Comparison of ENCODE assay signal across 19 cellular contexts in genomic region chr4:101160792-101161592, GRCh38.
DNase-seq lines count a peak whose midpoint lies in the region; ATAC-seq, FAIRE-seq and TF ChIP-seq lines count a peak whose summit lies in the region.
"Had no signal": no experiment of that assay in that cellular context is flagged by ENCODE, and none has a peak within 500 bp of the region (broad histone marks: within the 10 kb centered on the region; RNA-seq: fewer than 3 reads in every experiment).

No MANE protein-coding gene starts in this region.

- FAIRE-seq in A549 (lab: Jason Lieb, UNC) (no peak), keratinocyte (lab: Jason Lieb, UNC) (peak; percentile 26)
- FAIRE-seq: HepG2, RCC 7860 had no signal

- dilution Hi-C loops in keratinocyte (cut with MboI; ENCODE audit: extremely low pct_ligation_motif_present, low sequenced_read_pairs), result no loop called here

- peak; percentile 15 to 28; a peak in 2 of 5 replicates for TF ChIP-seq RAD21 in A549 (conservative IDR thresholded peaks at IDR 0.05 in 1 of 2, IDR thresholded peaks at IDR 0.05 in 1 of 2)

- H3K27ac ChIP-seq in A549 (peak overlapping the region; percentile 76 to 78), SK-N-MC (0 out of 2 replicates have a peak overlapping the region, but pooled peaks have one; percentile 6), keratinocyte (ENCODE audit: control insufficient read depth, insufficient read depth, low read length) (no peak overlapping the region)

- DNase-seq in A549 (ENCODE audit: low read depth in 1 of 2, low spot score in 1 of 2) (peak in 1 of 2 experiments; percentile 94), HT-29 (ENCODE audit: low spot score) (peak; percentile 80), SK-N-MC (ENCODE audit: low read depth, low spot score) (no peak), keratinocyte (ENCODE audit: low read depth, low spot score) (no peak)
- DNase-seq: AML-193; DMS79 treated with DMSO at 0.1 percent for 48 hours; H9; KBM-7; NCI-H1417; NCI-H187 treated with DMSO at 0.1 percent for 48 hours; NCI-H226; NCI-H526 treated with DMSO at 0.1 percent for 48 hours; NK-92 treated with Interleukin-12 subunit alpha and Interleukin-12 subunit beta, amount 100 ng/mL, for 24 hours; Right ventricle myocardium superior had no signal

- POLR2A ChIA-PET in A549 (lab: Yijun Ruan, JAX), result interaction anchor here (0.7 kb wide), 1 partner anchor 10 kb away, joined by 5 read pairs; no protein-coding TSS in a partner anchor

- 22% methylated on average over 5 of the region's 5 CpGs for WGBS in A549 (ENCODE audit: missing lambda C conversion rate)

- H3K9ac ChIP-seq in SK-N-MC (ENCODE audit: insufficient read length) (no peak overlapping the region), keratinocyte (ENCODE audit: control insufficient read depth, extremely low read depth, insufficient read depth, low read length) (no peak overlapping the region)

- H3K9me3 ChIP-seq in A549, result no peaks in the 10 kb centered on the region
- no peaks in the 10 kb centered on the region for H3K9me3 ChIP-seq in SK-N-MC (ENCODE audit: low read depth, low read length)
- H3K9me3 ChIP-seq in keratinocyte (ENCODE audit: control insufficient read depth, low read depth, low read length), result no peaks in the 10 kb centered on the region

- TF ChIP-seq EP300 in A549 (IDR thresholded peaks at IDR 0.05), result peak; percentile 82 to 85; a peak in 4 of 5 replicates

- TF ChIP-seq CTCF in A549 (IDR thresholded peaks at IDR 0.05) (no peak), keratinocyte (optimal IDR thresholded peaks at IDR 0.05 in 1 of 3, IDR thresholded peaks at IDR 0.05 in 1 of 3, conservative IDR thresholded peaks at IDR 0.05 in 1 of 3; ENCODE audit: extremely low read depth in 1 of 3, insufficient read depth in 2 of 3, low read length in 3 of 3) (no peak)

- peaks cover 11% of the 10 kb centered on the region for H3K79me2 ChIP-seq in keratinocyte (ENCODE audit: control insufficient read depth, insufficient read depth, low read length)

- no peak overlapping the region for H2AFZ ChIP-seq in keratinocyte (ENCODE audit: control insufficient read depth, low read length)

- no peaks in the 10 kb centered on the region for H3K36me3 ChIP-seq in SK-N-MC (ENCODE audit: insufficient read depth, low read length)
- no peaks in the 10 kb centered on the region for H3K36me3 ChIP-seq in keratinocyte (ENCODE audit: control insufficient read depth in 2 of 2, extremely low read depth in 1 of 2, insufficient read depth in 2 of 2, low read length in 2 of 2)

- no peak overlapping the region for H3K4me3 ChIP-seq in A549
- no peak overlapping the region for H3K4me3 ChIP-seq in SK-N-MC
- no peak overlapping the region for H3K4me3 ChIP-seq in keratinocyte (ENCODE audit: control insufficient read depth in 2 of 3, extremely low read depth in 1 of 3, insufficient read depth in 2 of 3, low read depth in 1 of 3, low read length in 3 of 3)

- peaks cover 4% of the 10 kb centered on the region for H3K9me1 ChIP-seq in keratinocyte (ENCODE audit: control insufficient read depth, extremely low read depth, insufficient read depth, low read length)

- peak overlapping the region; percentile 68 for H3K4me2 ChIP-seq in A549
- H3K4me2 ChIP-seq in keratinocyte (ENCODE audit: control insufficient read depth, extremely low read depth, insufficient read depth, low read depth, low read length), result no peak overlapping the region

- TF ChIP-seq POLR2A in A549 (IDR thresholded peaks at IDR 0.05; ENCODE audit: low read length), result no peak

- ATAC-seq in A549 (peak; percentile 88 to 89), GM19035 (IDR thresholded peaks at IDR 0.05; ENCODE audit: unreplicated experiment) (no peak), GM18873 (IDR thresholded peaks at IDR 0.05; ENCODE audit: low FRiP score, unreplicated experiment) (no peak), HG02884 (IDR thresholded peaks at IDR 0.05; ENCODE audit: unreplicated experiment) (no peak)
- ATAC-seq: HepG2 had no signal

- CTCF ChIA-PET in A549 (lab: Yijun Ruan, JAX), result no interaction called here

- H3K4me1 ChIP-seq in A549, result peaks cover 87% of the 10 kb centered on the region
- H3K4me1 ChIP-seq in keratinocyte (ENCODE audit: control insufficient read depth, extremely low read depth, insufficient read depth, low read length), result peaks cover 25% of the 10 kb centered on the region

- no peaks in the 10 kb centered on the region for H4K20me1 ChIP-seq in keratinocyte (ENCODE audit: control insufficient read depth, extremely low read depth, insufficient read depth, low read length)

- H3K27me3 ChIP-seq in keratinocyte (ENCODE audit: control insufficient read depth, extremely low read depth, insufficient read depth, low read length), result no peaks in the 10 kb centered on the region

TF ChIP-seq in A549, 52 proteins besides CTCF, POLR2A, EP300 and RAD21:
- TF ChIP-seq HOXB13 (CRISPR knock-in tag; IDR thresholded peaks at IDR 0.05; ENCODE audit: low read depth) (peak; percentile 70; the same call in 1 of the 2 replicates), TP53 (CRISPR knock-in tag; IDR thresholded peaks at IDR 0.05) (no peak), SMC3 (IDR thresholded peaks at IDR 0.05) (peak; percentile 26; the same call in 1 of the 3 replicates), CEBPB (IDR thresholded peaks at IDR 0.05) (peak; percentile 39 to 78; a peak in 3 of 4 replicates), ATOH8 (CRISPR knock-in tag; IDR thresholded peaks at IDR 0.05; ENCODE audit: low read depth) (0 out of 2 replicates have a peak, but pooled peaks have one; percentile 23), HEYL (CRISPR knock-in tag; IDR thresholded peaks at IDR 0.05) (peak; percentile 44; the same call in 1 of the 2 replicates), GATA3 (IDR thresholded peaks at IDR 0.05; ENCODE audit: borderline replicate concordance) (peak; percentile 99), HMGXB4 (CRISPR knock-in tag; IDR thresholded peaks at IDR 0.05; ENCODE audit: borderline replicate concordance) (no peak), PHF8 (IDR thresholded peaks at IDR 0.05; ENCODE audit: borderline replicate concordance, low read depth) (no peak), FOSL2 (IDR thresholded peaks at IDR 0.05) (peak; percentile 41), FOSL2 (CRISPR knock-in tag; IDR thresholded peaks at IDR 0.05) (peak; percentile 89), NPAS2 (CRISPR knock-in tag; IDR thresholded peaks at IDR 0.05; ENCODE audit: borderline replicate concordance) (no peak), HOXA7 (CRISPR knock-in tag; IDR thresholded peaks at IDR 0.05) (peak; percentile 72; the same call in 1 of the 2 replicates), ZSCAN20 (CRISPR knock-in tag; IDR thresholded peaks at IDR 0.05) (peak; percentile 94), BCL3 (IDR thresholded peaks at IDR 0.05) (peak; percentile 49; the same call in 1 of the 3 replicates), JUN (IDR thresholded peaks at IDR 0.05) (peak; percentile 61 to 69; a peak in 3 of 5 replicates), RARB (CRISPR knock-in tag; IDR thresholded peaks at IDR 0.05) (peak; percentile 57; the same call in 1 of the 2 replicates), EHF (CRISPR knock-in tag; IDR thresholded peaks at IDR 0.05) (peak; percentile 89), FOXS1 (CRISPR knock-in tag; IDR thresholded peaks at IDR 0.05) (peak; percentile 66; the same call in 1 of the 2 replicates), HOXB5 (CRISPR knock-in tag; IDR thresholded peaks at IDR 0.05) (peak; percentile 93), JUNB (IDR thresholded peaks at IDR 0.05) (peak; percentile 80), MAX (IDR thresholded peaks at IDR 0.05) (peak; percentile 49; the same call in 1 of the 2 replicates), E2F6 (IDR thresholded peaks at IDR 0.05; ENCODE audit: borderline replicate concordance, low read depth) (no peak), POLR2AphosphoS2 (conservative IDR thresholded peaks at IDR 0.05; ENCODE audit: low read length) (no peak)

Comparison
In these comparisons a context has a peak if more than half of its experiments do, and no peak if none do; other contexts are left out.
1. ATAC-seq: peak in A549 (2 of 2); none in GM19035 (single experiment), GM18873 (single experiment) and HG02884 (single experiment).